1 cellular context compared by ENCODE assay signal in the genomic region with DNA sequence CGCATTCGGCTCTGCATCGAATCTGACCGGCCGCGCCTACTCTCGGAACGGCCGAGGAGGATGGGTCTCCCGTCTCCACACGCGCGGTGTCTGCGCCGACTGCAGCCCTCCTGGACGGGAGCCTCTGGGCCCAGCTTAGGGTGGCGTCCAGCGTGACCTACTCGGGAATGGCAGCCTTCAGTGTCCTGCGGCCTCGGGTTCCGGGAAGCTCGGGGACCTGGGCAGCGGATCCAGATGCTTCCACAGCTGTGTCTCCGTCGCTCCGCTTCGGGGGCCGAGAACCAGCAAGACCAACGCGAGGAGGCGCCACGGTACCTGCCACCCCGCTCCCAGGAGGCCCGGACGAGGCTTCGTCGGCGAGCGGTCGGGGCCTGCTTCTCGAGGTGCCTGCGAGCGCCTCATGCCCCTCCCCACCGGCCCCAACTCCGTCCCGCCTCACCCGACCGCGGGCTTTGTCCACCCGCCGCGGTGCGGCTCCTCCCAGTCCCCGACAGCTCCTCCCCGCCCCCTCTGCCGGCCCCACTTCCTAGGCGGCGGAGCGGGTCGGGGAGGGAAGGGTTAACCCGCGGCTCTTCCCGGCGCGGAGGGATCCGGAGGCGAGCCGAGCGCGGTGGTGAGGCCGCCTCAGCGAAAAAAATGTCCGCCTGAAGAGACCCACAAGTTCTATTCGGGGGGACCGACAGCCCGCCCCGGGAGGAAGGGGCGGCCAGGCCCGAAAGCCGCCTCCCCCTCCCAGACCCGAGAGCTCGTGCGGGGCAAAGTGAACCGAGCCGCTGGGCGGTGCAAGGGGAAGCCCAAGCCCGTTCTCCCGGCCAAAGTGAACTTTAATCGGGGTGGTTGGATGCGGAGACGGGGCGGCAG.
TF ChIP-seq lines count a peak whose summit lies in the region.

A gene (plus strand): TSS at position 599 of the 861 bp plus-strand sequence. CDS start 1,270 bp downstream, outside the sequence.

TF ChIP-seq in K562, 482 proteins besides CTCF, POLR2A, EP300 and RAD21 (continued from another document and continues in another):
- TF ChIP-seq, protein P1, sequence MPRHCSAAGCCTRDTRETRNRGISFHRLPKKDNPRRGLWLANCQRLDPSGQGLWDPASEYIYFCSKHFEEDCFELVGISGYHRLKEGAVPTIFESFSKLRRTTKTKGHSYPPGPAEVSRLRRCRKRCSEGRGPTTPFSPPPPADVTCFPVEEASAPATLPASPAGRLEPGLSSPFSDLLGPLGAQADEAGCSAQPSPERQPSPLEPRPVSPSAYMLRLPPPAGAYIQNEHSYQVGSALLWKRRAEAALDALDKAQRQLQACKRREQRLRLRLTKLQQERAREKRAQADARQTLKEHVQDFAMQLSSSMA (CRISPR knock-in tag; IDR thresholded peaks at IDR 0.05), result 0 out of 2 replicates have a peak, but pooled peaks have one; percentile 12
- no peak for TF ChIP-seq PTRF (tag; IDR thresholded peaks at IDR 0.05)
- TF ChIP-seq CEBPG (CRISPR knock-in tag; IDR thresholded peaks at IDR 0.05), result no peak; the same call in 1 of the 2 replicates
- TF ChIP-seq CEBPG (tag; conservative IDR thresholded peaks at IDR 0.05 in 1 of 2, IDR thresholded peaks at IDR 0.05 in 1 of 2), result no peak
- TF ChIP-seq, protein P2, sequence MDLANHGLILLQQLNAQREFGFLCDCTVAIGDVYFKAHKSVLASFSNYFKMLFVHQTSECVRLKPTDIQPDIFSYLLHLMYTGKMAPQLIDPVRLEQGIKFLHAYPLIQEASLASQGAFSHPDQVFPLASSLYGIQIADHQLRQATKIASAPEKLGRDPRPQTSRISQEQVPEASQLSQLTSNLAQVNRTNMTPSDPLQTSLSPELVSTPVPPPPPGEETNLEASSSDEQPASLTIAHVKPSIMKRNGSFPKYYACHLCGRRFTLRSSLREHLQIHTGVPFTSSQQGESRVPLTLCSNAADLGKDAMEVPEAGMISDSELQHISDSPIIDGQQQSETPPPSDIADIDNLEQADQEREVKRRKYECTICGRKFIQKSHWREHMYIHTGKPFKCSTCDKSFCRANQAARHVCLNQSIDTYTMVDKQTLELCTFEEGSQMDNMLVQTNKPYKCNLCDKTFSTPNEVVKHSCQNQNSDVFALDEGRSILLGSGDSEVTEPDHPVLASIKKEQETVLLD (IDR thresholded peaks at IDR 0.05), result peak; percentile 74
- TF ChIP-seq MYNN (IDR thresholded peaks at IDR 0.05), result peak; percentile 63; the same call in 1 of the 2 replicates
- no peak for TF ChIP-seq MYNN (CRISPR knock-in tag; IDR thresholded peaks at IDR 0.05)
- peak; percentile 73 for TF ChIP-seq GTF2E2 (tag; IDR thresholded peaks at IDR 0.05)
- TF ChIP-seq SNRNP70 (optimal IDR thresholded peaks at IDR 0.05; ENCODE audit: low read depth, low read length), result no peak
- TF ChIP-seq FOXM1 (IDR thresholded peaks at IDR 0.05; ENCODE audit: low read depth), result peak; percentile 70
- no peak for TF ChIP-seq FOXM1 (CRISPR knock-in tag; IDR thresholded peaks at IDR 0.05; ENCODE audit: low read depth)
- no peak for TF ChIP-seq HNRNPUL1 (IDR thresholded peaks at IDR 0.05; ENCODE audit: low read length)
- peak; percentile 18 for TF ChIP-seq PHF20 (IDR thresholded peaks at IDR 0.05; ENCODE audit: partially characterized antibody)
- no peak for TF ChIP-seq RFX7 (CRISPR knock-in tag; IDR thresholded peaks at IDR 0.05)
- TF ChIP-seq, protein P3, sequence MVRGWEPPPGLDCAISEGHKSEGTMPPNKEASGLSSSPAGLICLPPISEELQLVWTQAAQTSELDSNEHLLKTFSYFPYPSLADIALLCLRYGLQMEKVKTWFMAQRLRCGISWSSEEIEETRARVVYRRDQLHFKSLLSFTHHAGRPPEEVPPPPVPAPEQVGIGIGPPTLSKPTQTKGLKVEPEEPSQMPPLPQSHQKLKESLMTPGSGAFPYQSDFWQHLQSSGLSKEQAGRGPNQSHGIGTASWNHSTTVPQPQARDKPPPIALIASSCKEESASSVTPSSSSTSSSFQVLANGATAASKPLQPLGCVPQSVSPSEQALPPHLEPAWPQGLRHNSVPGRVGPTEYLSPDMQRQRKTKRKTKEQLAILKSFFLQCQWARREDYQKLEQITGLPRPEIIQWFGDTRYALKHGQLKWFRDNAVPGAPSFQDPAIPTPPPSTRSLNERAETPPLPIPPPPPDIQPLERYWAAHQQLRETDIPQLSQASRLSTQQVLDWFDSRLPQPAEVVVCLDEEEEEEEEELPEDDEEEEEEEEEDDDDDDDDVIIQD (CRISPR knock-in tag; IDR thresholded peaks at IDR 0.05), result no peak
- TF ChIP-seq, protein P4, sequence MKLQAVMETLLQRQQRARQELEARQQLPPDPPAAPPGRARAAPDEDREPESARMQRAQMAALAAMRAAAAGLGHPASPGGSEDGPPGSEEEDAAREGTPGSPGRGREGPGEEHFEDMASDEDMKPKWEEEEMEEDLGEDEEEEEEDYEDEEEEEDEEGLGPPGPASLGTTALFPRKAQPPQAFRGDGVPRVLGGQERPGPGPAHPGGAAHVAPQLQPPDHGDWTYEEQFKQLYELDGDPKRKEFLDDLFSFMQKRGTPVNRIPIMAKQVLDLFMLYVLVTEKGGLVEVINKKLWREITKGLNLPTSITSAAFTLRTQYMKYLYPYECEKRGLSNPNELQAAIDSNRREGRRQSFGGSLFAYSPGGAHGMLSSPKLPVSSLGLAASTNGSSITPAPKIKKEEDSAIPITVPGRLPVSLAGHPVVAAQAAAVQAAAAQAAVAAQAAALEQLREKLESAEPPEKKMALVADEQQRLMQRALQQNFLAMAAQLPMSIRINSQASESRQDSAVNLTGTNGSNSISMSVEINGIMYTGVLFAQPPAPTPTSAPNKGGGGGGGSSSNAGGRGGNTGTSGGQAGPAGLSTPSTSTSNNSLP (IDR thresholded peaks at IDR 0.05; ENCODE audit: borderline replicate concordance, low read depth, low read length), result 0 out of 2 replicates have a peak, but pooled peaks have one; percentile 29
- TF ChIP-seq ZNF766 (CRISPR knock-in tag; conservative IDR thresholded peaks at IDR 0.05), result no peak; the same call in 1 of the 2 replicates
- TF ChIP-seq, protein P5, sequence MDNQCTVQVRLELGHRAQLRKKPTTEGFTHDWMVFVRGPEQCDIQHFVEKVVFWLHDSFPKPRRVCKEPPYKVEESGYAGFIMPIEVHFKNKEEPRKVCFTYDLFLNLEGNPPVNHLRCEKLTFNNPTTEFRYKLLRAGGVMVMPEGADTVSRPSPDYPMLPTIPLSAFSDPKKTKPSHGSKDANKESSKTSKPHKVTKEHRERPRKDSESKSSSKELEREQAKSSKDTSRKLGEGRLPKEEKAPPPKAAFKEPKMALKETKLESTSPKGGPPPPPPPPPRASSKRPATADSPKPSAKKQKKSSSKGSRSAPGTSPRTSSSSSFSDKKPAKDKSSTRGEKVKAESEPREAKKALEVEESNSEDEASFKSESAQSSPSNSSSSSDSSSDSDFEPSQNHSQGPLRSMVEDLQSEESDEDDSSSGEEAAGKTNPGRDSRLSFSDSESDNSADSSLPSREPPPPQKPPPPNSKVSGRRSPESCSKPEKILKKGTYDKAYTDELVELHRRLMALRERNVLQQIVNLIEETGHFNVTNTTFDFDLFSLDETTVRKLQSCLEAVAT (IDR thresholded peaks at IDR 0.05), result peak in 1 of 2 experiments; percentile 85; a peak in 1 of 4 replicates
- no peak for TF ChIP-seq KAT8 (IDR thresholded peaks at IDR 0.05; ENCODE audit: low read depth)
- TF ChIP-seq ZNF778 (CRISPR knock-in tag; IDR thresholded peaks at IDR 0.05), result no peak
- TF ChIP-seq ETS2 (tag; IDR thresholded peaks at IDR 0.05; ENCODE audit: borderline replicate concordance, poor library complexity, severe bottlenecking), result no peak
- TF ChIP-seq SMAD1 (IDR thresholded peaks at IDR 0.05; ENCODE audit: low read depth, low read length, partially characterized antibody), result no peak
- TF ChIP-seq SMARCE1 (IDR thresholded peaks at IDR 0.05), result no peak; the same call in 1 of the 2 replicates
- no peak for TF ChIP-seq GTF2A2 (tag; IDR thresholded peaks at IDR 0.05)
- peak; percentile 79 for TF ChIP-seq POLR2H (tag; IDR thresholded peaks at IDR 0.05; ENCODE audit: low read depth)
- no peak for TF ChIP-seq ARHGAP35 (IDR thresholded peaks at IDR 0.05; ENCODE audit: partially characterized antibody)
- peak; percentile 93 for TF ChIP-seq GATAD2A (IDR thresholded peaks at IDR 0.05)
- no peak for TF ChIP-seq ZNF76 (CRISPR knock-in tag; IDR thresholded peaks at IDR 0.05; ENCODE audit: borderline replicate concordance)
- TF ChIP-seq, protein P6, sequence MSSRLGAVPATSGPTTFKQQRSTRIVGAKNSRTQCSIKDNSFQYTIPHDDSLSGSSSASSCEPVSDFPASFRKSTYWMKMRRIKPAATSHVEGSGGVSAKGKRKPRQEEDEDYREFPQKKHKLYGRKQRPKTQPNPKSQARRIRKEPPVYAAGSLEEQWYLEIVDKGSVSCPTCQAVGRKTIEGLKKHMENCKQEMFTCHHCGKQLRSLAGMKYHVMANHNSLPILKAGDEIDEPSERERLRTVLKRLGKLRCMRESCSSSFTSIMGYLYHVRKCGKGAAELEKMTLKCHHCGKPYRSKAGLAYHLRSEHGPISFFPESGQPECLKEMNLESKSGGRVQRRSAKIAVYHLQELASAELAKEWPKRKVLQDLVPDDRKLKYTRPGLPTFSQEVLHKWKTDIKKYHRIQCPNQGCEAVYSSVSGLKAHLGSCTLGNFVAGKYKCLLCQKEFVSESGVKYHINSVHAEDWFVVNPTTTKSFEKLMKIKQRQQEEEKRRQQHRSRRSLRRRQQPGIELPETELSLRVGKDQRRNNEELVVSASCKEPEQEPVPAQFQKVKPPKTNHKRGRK (tag; IDR thresholded peaks at IDR 0.05), result no peak
- TF ChIP-seq MBD2 (IDR thresholded peaks at IDR 0.05; ENCODE audit: borderline replicate concordance, low read depth), result peak; percentile 55
- TF ChIP-seq KLF13 (tag; IDR thresholded peaks at IDR 0.05; ENCODE audit: borderline replicate concordance, low read depth), result peak; percentile 48; the same call in 1 of the 2 replicates
- TF ChIP-seq, protein P7, sequence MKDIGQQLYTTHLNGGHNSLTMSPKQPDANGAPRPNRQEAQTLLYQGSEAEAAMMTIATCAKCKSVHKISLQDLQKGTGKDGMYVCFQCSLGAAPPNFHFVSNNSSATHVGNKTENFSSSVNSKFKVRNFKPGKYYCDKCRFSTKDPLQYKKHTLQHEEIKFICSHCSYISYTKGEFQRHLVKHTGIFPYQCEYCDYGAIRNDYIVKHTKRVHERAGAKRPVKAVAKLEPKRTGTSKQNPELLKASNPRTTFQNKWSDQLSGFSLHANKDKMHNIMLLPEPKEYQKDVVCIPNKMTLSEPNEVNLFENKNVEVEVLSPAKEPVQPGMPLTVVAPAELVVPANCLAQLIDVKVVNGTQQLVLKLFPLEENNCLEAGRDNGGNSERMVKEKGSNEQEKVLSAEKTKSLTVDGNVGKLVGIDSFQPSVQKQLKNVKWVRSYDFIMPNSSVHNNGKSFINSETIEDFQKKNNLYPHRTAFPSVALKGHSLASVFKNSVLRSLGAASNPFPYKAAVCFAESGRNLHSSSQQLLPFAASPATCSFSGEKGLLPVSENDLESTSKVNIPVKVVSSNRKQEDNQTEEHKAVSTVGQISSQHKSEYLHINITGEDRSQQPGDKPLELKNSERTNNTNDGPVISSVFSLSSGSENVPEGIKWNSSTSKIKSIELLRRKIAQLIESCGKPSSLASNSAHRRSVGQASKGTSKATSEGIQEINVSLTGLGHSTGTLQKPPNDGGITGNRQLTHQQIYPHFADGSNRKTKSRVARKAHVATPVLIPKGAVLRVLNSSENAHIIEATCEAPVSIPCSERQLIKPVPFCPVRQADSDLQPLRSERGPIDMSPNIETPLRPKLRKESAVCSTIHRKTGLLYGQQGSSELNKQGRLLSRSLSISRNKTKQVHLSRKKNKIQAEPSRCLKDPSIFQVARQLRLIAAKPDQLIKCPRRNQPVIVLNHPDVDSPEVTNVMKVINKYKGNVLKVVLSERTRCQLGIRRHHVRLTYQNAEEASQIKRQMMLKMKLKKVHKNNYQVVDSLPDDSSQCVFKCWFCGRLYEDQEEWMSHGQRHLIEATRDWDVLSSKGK (CRISPR knock-in tag; IDR thresholded peaks at IDR 0.05), result no peak
- TF ChIP-seq, protein P8, sequence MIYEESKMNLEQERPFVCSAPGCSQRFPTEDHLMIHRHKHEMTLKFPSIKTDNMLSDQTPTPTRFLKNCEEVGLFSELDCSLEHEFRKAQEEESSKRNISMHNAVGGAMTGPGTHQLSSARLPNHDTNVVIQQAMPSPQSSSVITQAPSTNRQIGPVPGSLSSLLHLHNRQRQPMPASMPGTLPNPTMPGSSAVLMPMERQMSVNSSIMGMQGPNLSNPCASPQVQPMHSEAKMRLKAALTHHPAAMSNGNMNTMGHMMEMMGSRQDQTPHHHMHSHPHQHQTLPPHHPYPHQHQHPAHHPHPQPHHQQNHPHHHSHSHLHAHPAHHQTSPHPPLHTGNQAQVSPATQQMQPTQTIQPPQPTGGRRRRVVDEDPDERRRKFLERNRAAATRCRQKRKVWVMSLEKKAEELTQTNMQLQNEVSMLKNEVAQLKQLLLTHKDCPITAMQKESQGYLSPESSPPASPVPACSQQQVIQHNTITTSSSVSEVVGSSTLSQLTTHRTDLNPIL (CRISPR knock-in tag; IDR thresholded peaks at IDR 0.05), result no peak
- TF ChIP-seq ZNF507 (tag; conservative IDR thresholded peaks at IDR 0.05), result no peak
- TF ChIP-seq ZNF79 (CRISPR knock-in tag; IDR thresholded peaks at IDR 0.05; ENCODE audit: low read depth), result no peak
- TF ChIP-seq HNRNPL (IDR thresholded peaks at IDR 0.05; ENCODE audit: low read depth, low read length), result no peak; the same call in 1 of the 2 replicates
- TF ChIP-seq ARID2 (IDR thresholded peaks at IDR 0.05), result no peak
- no peak for TF ChIP-seq ETV6 (IDR thresholded peaks at IDR 0.05; ENCODE audit: borderline replicate concordance in 1 of 2, low read depth in 2 of 2, low read length in 1 of 2)
- no peak for TF ChIP-seq ETV6 (CRISPR knock-in tag; IDR thresholded peaks at IDR 0.05; ENCODE audit: borderline replicate concordance)
- no peak for TF ChIP-seq ETV5 (CRISPR knock-in tag; IDR thresholded peaks at IDR 0.05; ENCODE audit: low read depth)
- TF ChIP-seq ZNF143 (CRISPR knock-in tag; IDR thresholded peaks at IDR 0.05), result no peak
- TF ChIP-seq ZNF780A (CRISPR knock-in tag; IDR thresholded peaks at IDR 0.05), result no peak
- no peak for TF ChIP-seq STAT5A (IDR thresholded peaks at IDR 0.05; ENCODE audit: borderline replicate concordance, low read length)
- no peak for TF ChIP-seq ZNF146 (CRISPR knock-in tag; IDR thresholded peaks at IDR 0.05; ENCODE audit: unreplicated experiment)
- 0 out of 2 replicates have a peak, but pooled peaks have one; percentile 49 for TF ChIP-seq HDGF (IDR thresholded peaks at IDR 0.05)
- TF ChIP-seq, protein P9, sequence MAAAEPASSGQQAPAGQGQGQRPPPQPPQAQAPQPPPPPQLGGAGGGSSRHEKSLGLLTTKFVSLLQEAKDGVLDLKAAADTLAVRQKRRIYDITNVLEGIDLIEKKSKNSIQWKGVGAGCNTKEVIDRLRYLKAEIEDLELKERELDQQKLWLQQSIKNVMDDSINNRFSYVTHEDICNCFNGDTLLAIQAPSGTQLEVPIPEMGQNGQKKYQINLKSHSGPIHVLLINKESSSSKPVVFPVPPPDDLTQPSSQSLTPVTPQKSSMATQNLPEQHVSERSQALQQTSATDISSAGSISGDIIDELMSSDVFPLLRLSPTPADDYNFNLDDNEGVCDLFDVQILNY (CRISPR knock-in tag; IDR thresholded peaks at IDR 0.05), result peak; percentile 55; the same call in 1 of the 2 replicates
- TF ChIP-seq ELF4 (CRISPR knock-in tag; IDR thresholded peaks at IDR 0.05), result 0 out of 2 replicates have a peak, but pooled peaks have one; percentile 59
- no peak for TF ChIP-seq TGIF2 (CRISPR knock-in tag; IDR thresholded peaks at IDR 0.05)
- peak; percentile 67; the same call in 1 of the 2 replicates for TF ChIP-seq ESRRA (IDR thresholded peaks at IDR 0.05; ENCODE audit: borderline replicate concordance, low read depth)
- TF ChIP-seq ZNF12 (CRISPR knock-in tag; IDR thresholded peaks at IDR 0.05), result no peak
